In the genomic region with DNA sequence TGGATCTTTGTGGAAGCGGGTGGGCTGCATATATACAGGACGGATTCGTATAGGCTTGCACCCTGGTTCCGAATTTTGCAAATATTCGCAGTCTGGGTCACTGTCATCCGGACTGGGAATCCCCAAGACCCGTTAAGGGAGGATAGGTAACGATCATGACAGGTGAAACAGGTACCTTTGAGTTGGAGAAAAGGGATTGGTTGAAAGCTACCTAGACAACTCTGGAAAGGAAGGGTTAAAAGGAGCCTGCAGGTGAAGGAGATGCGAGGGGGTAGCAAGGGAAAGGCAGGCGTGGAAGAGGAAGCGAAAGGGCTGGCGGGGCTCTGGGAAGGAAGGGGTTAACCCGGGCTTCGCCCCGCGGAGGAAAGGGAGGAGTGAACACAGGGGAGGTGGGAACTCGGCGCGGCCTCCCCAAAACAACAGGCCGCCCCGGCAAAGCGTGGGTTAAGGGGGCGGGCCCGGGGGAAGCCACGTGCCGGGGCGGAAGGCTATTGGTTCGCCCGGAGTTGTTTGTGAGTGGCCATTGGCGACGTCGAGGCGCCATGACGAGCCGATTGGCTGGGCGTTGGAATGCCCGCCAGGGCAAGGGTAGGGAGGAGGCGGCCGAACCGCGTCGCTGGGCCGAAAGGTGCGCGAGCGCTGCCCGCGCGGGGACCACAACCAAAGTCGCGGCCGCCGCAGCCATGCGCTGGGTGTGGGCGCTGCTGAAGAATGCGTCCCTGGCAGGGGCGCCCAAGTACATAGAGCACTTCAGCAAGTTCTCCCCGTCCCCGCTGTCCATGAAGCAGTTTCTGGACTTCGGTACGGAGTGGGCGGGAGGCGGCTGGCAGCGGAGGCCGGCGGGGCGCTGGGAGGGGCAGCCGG, we compare ENCODE assay signal across 8 cellular contexts. TPM values are rescaled to one million over a fixed set of nuclear protein-coding genes. Genes with fewer than 3 reads are reported as not detected.
A peak's percentile ranks its signal among the peaks of the same experiment; 100 is the strongest.
DNase-seq lines count a peak whose midpoint lies in the region; TF ChIP-seq lines count a peak whose summit lies in the region.

A gene (plus strand): TSS at position 599 of the 864 bp plus-strand sequence. CDS start 85 bp downstream, at position 684.

- peak within 1 kb of the TSS; percentile 56 for H3K23ac ChIP-seq in neuronal stem cell (ENCODE audit: low read depth, low read length, poor library complexity)

- no peak within 1 kb of the TSS for H3K27ac ChIP-seq in SK-N-MC
- no peak within 1 kb of the TSS for H3K27ac ChIP-seq in neuronal stem cell (replicated peaks; ENCODE audit: low read length)
- peak within 1 kb of the TSS; percentile 89 for H3K27ac ChIP-seq in subcutaneous abdominal adipose tissue (ENCODE audit: low read depth, low read length)

- no peak within 1 kb of the TSS for H2BK12ac ChIP-seq in neuronal stem cell (ENCODE audit: low read length)

- peak within 1 kb of the TSS; percentile 91 for H2AK5ac ChIP-seq in neuronal stem cell (ENCODE audit: low read depth, low read length)

- H3K4me1 Mint-ChIP-seq in activated naive CD4-positive, alpha-beta T cell treated with anti-CD3 and anti-CD28 coated beads for 36 hours (ENCODE audit: low read depth): peaks cover 16% of the 10 kb centered on the region

- peaks cover 6% of the 10 kb centered on the region for H3K79me1 ChIP-seq in neuronal stem cell (ENCODE audit: low read depth, low read length)

- H3K27me3 Mint-ChIP-seq in activated naive CD4-positive, alpha-beta T cell treated with anti-CD3 and anti-CD28 coated beads for 36 hours (ENCODE audit: low read depth): no peaks in the 10 kb centered on the region

- peak within 1 kb of the TSS; percentile 0 for H2BK5ac ChIP-seq in neuronal stem cell (ENCODE audit: low read length)

- H3K9ac ChIP-seq in SK-N-MC (ENCODE audit: insufficient read length) (peak within 1 kb of the TSS; percentile 71), neuronal stem cell (ENCODE audit: low read depth, low read length, poor library complexity) (peak within 1 kb of the TSS; percentile 98), subcutaneous abdominal adipose tissue (ENCODE audit: low read length in 5 of 5) (peak within 1 kb of the TSS; percentile 87 to 90 (median 88))

- no peak within 1 kb of the TSS for H4K8ac ChIP-seq in neuronal stem cell (ENCODE audit: low read depth, low read length)

- H3K4ac ChIP-seq in neuronal stem cell (ENCODE audit: low read length): peak within 1 kb of the TSS; percentile 29

- H3K4me3 ChIP-seq in HFF-Myc (replicated peaks; ENCODE audit: low read depth, low read length): peak within 1 kb of the TSS; percentile 63
- peak within 1 kb of the TSS; percentile 85 for H3K4me3 ChIP-seq in SK-N-MC
- H3K4me3 ChIP-seq in neuronal stem cell (ENCODE audit: low read length in 2 of 2): peak within 1 kb of the TSS; percentile 81 to 86
- H3K4me3 ChIP-seq in subcutaneous abdominal adipose tissue (ENCODE audit: low read depth in 1 of 5, low read length in 5 of 5): peak within 1 kb of the TSS; percentile 83 to 96 (median 87)

- H3K14ac ChIP-seq in neuronal stem cell (ENCODE audit: low read length): peak within 1 kb of the TSS; percentile 10

- peak within 1 kb of the TSS; percentile 82 for H3K4me3 Mint-ChIP-seq in activated naive CD4-positive, alpha-beta T cell treated with anti-CD3 and anti-CD28 coated beads for 36 hours

- H3K27me3 ChIP-seq in neuronal stem cell (ENCODE audit: control insufficient read depth in 3 of 3, insufficient read depth in 3 of 3, low read depth in 1 of 3, low read length in 3 of 3) (peaks cover 0 to 7% (median 0%) of the 10 kb centered on the region in 3 experiments), subcutaneous abdominal adipose tissue (ENCODE audit: control insufficient read depth in 5 of 5, insufficient read depth in 4 of 5, low read length in 5 of 5) (peaks cover 0 to 3% (median 0%) of the 10 kb centered on the region in 5 donors)

- peak within 1 kb of the TSS; percentile 62 for H2BK120ac ChIP-seq in neuronal stem cell (ENCODE audit: low read depth, low read length)

- CTCF ChIA-PET in activated naive CD4-positive, alpha-beta T cell treated with anti-CD3 and anti-CD28 coated beads for 36 hours (lab: Charles Lee): interaction anchor here (0.5 to 5.6 kb wide), 52 partner anchors 8 to 321 kb away, joined by 3 to 84 read pairs (median 6); a partner anchor contains a TSS

- H3K36me3 ChIP-seq in SK-N-MC (ENCODE audit: insufficient read depth, low read length) (no peaks in the 10 kb centered on the region), neuronal stem cell (replicated peaks in 1 of 2; ENCODE audit: control insufficient read depth in 2 of 2, insufficient read depth in 2 of 2, low read length in 2 of 2) (peaks cover 0 to 5% of the 10 kb centered on the region in 2 donors), subcutaneous abdominal adipose tissue (ENCODE audit: control insufficient read depth in 5 of 5, insufficient read depth in 5 of 5, low read length in 5 of 5) (peaks cover 0 to 30% (median 26%) of the 10 kb centered on the region in 5 donors)

- no CpG with 5 or more reads among the region's 68 CpGs for WGBS in neuronal stem cell (ENCODE audit: extremely low coverage in 2 of 2, insufficient read length in 2 of 2, insufficient replicate concordance in 1 of 2), 2 donors

- peak within 1 kb of the TSS; percentile 79 for H3K4me2 ChIP-seq in neuronal stem cell (ENCODE audit: insufficient read depth, low read length, poor library complexity, severe bottlenecking)

- no peak within 1 kb of the TSS for H4K91ac ChIP-seq in neuronal stem cell (ENCODE audit: low read depth, low read length, poor library complexity)

- H3K18ac ChIP-seq in neuronal stem cell (ENCODE audit: low read length): peak within 1 kb of the TSS; percentile 96

- H3K4me1 ChIP-seq in neuronal stem cell (ENCODE audit: control insufficient read depth in 2 of 2, insufficient read depth in 1 of 2, low read depth in 1 of 2, low read length in 2 of 2): peaks cover 8 to 10% of the 10 kb centered on the region in 2 donors
- H3K4me1 ChIP-seq in subcutaneous abdominal adipose tissue (ENCODE audit: control insufficient read depth in 5 of 5, insufficient read depth in 5 of 5, low read length in 5 of 5): peaks cover 11 to 50% (median 48%) of the 10 kb centered on the region in 5 donors

- intact Hi-C loops in activated naive CD4-positive, alpha-beta T cell treated with anti-CD3 and anti-CD28 coated beads for 36 hours (cut with micrococcal nuclease): loop anchor here (1.0 to 2.0 kb wide), 7 partner anchors 39 to 202 kb away; a partner anchor contains a TSS

- DNase-seq in GM03348 (ENCODE audit: low spot score) (peak; percentile 98), HFF-Myc (ENCODE audit: extremely low read depth, low read depth) (peak; percentile 65), MV-4-11 (lab: John Stamatoyannopoulos, UW) (peak; percentile 94), SK-N-MC (ENCODE audit: low read depth, low spot score) (no peak), foreskin melanocyte (peak; percentile 92), neuronal stem cell (ENCODE audit: low spot score) (peak; percentile 95)
- DNase-seq in activated naive CD4-positive, alpha-beta T cell treated with anti-CD3 and anti-CD28 coated beads for 36 hours: peak; percentile 95

- no peaks in the 10 kb centered on the region for H3K9me3 ChIP-seq in SK-N-MC (ENCODE audit: low read depth, low read length)
- no peaks in the 10 kb centered on the region for H3K9me3 ChIP-seq in neuronal stem cell (replicated peaks in 1 of 2; ENCODE audit: control insufficient read depth in 2 of 2, insufficient read depth in 1 of 2, low read depth in 1 of 2, low read length in 2 of 2)
- no peaks in the 10 kb centered on the region for H3K9me3 ChIP-seq in subcutaneous abdominal adipose tissue (ENCODE audit: control insufficient read depth in 5 of 5, low read length in 5 of 5)

- H2AFZ ChIP-seq in neuronal stem cell (ENCODE audit: low read length): peak within 1 kb of the TSS; percentile 96

- H3K36me3 Mint-ChIP-seq in activated naive CD4-positive, alpha-beta T cell treated with anti-CD3 and anti-CD28 coated beads for 36 hours (ENCODE audit: low read depth): no peaks in the 10 kb centered on the region

- no peaks in the 10 kb centered on the region for H3K9me3 Mint-ChIP-seq in activated naive CD4-positive, alpha-beta T cell treated with anti-CD3 and anti-CD28 coated beads for 36 hours

- peak within 1 kb of the TSS; percentile 87 for H2BK15ac ChIP-seq in neuronal stem cell (ENCODE audit: low read length)

- no peak for TF ChIP-seq CTCF in HFF-Myc (IDR thresholded peaks at IDR 0.05; ENCODE audit: low read depth, low read length, missing control alignments)

- peak within 1 kb of the TSS; percentile 90 for H3K27ac Mint-ChIP-seq in activated naive CD4-positive, alpha-beta T cell treated with anti-CD3 and anti-CD28 coated beads for 36 hours

RNA-seq across cellular contexts. Expression of the gene that starts here (rescaled TPM):
- total RNA-seq in activated naive CD4-positive, alpha-beta T cell treated with anti-CD3 and anti-CD28 coated beads for 36 hours: 10 to 100 TPM; 10.5 to 11.1 TPM
- polyA plus RNA-seq in neuronal stem cell (2013, experiment 1 of 2): 40.5 TPM
- polyA plus RNA-seq in neuronal stem cell (2013, experiment 2 of 2): 39.2 TPM
